1 cellular context compared by ENCODE assay signal in the genomic region with DNA sequence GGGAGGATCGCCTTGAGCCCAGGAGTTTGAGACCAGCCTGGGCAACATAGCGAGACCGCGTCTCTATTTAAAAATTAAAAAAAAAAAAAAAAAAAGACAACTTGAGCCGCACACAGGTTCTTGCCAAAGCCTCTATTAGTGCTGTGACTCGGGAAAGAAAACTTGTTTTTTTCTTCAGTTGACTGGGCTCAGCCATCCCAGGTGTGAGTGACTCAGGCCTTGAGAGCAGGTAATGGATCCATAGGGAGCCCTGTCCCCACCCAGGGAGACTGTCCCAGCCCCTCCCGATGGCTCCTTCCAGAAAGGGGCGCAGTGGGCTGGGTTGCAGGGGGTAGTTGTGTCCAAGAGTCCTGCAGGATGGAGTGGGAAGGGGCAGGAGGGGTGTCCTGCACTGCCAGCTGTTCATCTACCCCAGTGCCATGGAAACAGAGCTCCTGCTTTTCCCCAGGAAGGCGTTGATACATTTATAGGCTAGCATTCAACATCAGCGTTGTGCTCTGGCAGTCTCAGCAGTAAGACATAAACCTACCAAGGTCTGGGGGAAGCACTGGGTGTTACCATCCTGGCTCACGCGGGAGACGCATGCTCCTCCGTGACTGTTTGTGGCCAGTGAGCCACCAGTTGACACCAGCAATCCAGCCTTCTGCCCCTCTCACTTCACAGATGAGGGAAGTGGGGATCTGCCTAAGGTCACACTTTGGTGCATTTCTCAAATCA.
TF ChIP-seq lines count a peak whose summit lies in the region.

No MANE protein-coding gene starts in this region.

TF ChIP-seq in GM23338, 12 proteins besides CTCF, POLR2A, EP300 and RAD21 (continued from another document):
- TF ChIP-seq, protein P1, sequence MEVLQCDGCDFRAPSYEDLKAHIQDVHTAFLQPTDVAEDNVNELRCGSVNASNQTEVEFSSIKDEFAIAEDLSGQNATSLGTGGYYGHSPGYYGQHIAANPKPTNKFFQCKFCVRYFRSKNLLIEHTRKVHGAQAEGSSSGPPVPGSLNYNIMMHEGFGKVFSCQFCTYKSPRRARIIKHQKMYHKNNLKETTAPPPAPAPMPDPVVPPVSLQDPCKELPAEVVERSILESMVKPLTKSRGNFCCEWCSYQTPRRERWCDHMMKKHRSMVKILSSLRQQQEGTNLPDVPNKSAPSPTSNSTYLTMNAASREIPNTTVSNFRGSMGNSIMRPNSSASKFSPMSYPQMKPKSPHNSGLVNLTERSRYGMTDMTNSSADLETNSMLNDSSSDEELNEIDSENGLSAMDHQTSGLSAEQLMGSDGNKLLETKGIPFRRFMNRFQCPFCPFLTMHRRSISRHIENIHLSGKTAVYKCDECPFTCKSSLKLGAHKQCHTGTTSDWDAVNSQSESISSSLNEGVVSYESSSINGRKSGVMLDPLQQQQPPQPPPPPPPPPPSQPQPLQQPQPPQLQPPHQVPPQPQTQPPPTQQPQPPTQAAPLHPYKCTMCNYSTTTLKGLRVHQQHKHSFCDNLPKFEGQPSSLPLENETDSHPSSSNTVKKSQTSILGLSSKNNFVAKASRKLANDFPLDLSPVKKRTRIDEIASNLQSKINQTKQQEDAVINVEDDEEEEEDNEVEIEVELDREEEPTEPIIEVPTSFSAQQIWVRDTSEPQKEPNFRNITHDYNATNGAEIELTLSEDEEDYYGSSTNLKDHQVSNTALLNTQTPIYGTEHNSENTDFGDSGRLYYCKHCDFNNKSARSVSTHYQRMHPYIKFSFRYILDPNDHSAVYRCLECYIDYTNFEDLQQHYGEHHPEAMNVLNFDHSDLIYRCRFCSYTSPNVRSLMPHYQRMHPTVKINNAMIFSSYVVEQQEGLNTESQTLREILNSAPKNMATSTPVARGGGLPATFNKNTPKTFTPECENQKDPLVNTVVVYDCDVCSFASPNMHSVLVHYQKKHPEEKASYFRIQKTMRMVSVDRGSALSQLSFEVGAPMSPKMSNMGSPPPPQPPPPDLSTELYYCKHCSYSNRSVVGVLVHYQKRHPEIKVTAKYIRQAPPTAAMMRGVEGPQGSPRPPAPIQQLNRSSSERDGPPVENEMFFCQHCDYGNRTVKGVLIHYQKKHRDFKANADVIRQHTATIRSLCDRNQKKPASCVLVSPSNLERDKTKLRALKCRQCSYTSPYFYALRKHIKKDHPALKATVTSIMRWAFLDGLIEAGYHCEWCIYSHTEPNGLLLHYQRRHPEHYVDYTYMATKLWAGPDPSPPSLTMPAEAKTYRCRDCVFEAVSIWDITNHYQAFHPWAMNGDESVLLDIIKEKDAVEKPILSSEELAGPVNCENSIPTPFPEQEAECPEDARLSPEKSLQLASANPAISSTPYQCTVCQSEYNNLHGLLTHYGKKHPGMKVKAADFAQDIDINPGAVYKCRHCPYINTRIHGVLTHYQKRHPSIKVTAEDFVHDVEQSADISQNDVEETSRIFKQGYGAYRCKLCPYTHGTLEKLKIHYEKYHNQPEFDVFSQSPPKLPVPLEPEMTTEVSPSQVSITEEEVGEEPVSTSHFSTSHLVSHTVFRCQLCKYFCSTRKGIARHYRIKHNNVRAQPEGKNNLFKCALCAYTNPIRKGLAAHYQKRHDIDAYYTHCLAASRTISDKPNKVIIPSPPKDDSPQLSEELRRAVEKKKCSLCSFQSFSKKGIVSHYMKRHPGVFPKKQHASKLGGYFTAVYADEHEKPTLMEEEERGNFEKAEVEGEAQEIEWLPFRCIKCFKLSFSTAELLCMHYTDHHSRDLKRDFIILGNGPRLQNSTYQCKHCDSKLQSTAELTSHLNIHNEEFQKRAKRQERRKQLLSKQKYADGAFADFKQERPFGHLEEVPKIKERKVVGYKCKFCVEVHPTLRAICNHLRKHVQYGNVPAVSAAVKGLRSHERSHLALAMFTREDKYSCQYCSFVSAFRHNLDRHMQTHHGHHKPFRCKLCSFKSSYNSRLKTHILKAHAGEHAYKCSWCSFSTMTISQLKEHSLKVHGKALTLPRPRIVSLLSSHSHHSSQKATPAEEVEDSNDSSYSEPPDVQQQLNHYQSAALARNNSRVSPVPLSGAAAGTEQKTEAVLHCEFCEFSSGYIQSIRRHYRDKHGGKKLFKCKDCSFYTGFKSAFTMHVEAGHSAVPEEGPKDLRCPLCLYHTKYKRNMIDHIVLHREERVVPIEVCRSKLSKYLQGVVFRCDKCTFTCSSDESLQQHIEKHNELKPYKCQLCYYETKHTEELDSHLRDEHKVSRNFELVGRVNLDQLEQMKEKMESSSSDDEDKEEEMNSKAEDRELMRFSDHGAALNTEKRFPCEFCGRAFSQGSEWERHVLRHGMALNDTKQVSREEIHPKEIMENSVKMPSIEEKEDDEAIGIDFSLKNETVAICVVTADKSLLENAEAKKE (CRISPR knock-in tag; IDR thresholded peaks at IDR 0.05): no peak
TF ChIP-seq in GM23338: peak in this region for 0.
